ENCODE assay signal across 11 cellular contexts in genomic region chr6:139308936-139309603, GRCh38. TPM values are rescaled to one million over a fixed set of nuclear protein-coding genes. Genes with fewer than 3 reads are reported as not detected.
DNase-seq lines count a peak whose midpoint lies in the region; ATAC-seq and TF ChIP-seq lines count a peak whose summit lies in the region.
"Had no signal": no experiment of that assay in that cellular context is flagged by ENCODE, and none has a peak within 500 bp of the region (broad histone marks: within the 10 kb centered on the region; RNA-seq: fewer than 3 reads in every experiment).

No MANE protein-coding gene starts in this region.

- intact Hi-C loops in activated CD8-positive, alpha-beta T cell treated with anti-CD3 and anti-CD28 coated beads for 36 hours (cut with micrococcal nuclease) = no loop called here

- peaks cover 2% of the 10 kb centered on the region for H3K9me3 Mint-ChIP-seq in activated CD8-positive, alpha-beta T cell treated with anti-CD3 and anti-CD28 coated beads for 36 hours
- no peaks in the 10 kb centered on the region for H3K9me3 Mint-ChIP-seq in activated CD8-positive, alpha-beta T cell treated with anti-CD3 and anti-CD28 coated beads, Interleukin-2, amount 10 ng/mL, durations not matched to agents 7 days and 5 days (ENCODE audit: insufficient read depth)
- no peaks in the 10 kb centered on the region for H3K9me3 Mint-ChIP-seq in stimulated activated naive CD8-positive, alpha-beta T cell treated with anti-CD3 and anti-CD28 coated beads, Interleukin-15, amount 100 ng/mL, for 72 hours

- H3K27me3 Mint-ChIP-seq in activated CD8-positive, alpha-beta T cell treated with anti-CD3 and anti-CD28 coated beads for 36 hours = no peaks in the 10 kb centered on the region
- peaks cover 4% of the 10 kb centered on the region for H3K27me3 Mint-ChIP-seq in activated CD8-positive, alpha-beta T cell treated with anti-CD3 and anti-CD28 coated beads, Interleukin-2, amount 10 ng/mL, durations not matched to agents 7 days and 5 days (ENCODE audit: low read depth)
- H3K27me3 Mint-ChIP-seq in stimulated activated naive CD8-positive, alpha-beta T cell treated with anti-CD3 and anti-CD28 coated beads, Interleukin-15, amount 100 ng/mL, for 72 hours = no peaks in the 10 kb centered on the region

- H3K27ac ChIP-seq in OCI-LY3 (ENCODE audit: low read length) = peak overlapping the region; percentile 54
- H3K27ac ChIP-seq in gastroesophageal sphincter = peak overlapping the region in 1 of 4 donors; percentile 27
- peak overlapping the region in 1 of 2 donors; percentile 47 for H3K27ac ChIP-seq in coronary artery
- H3K27ac ChIP-seq: A549 had no signal

- peak overlapping the region; percentile 66 for H3K4me2 ChIP-seq in OCI-LY3 (ENCODE audit: low read length)
- H3K4me2 ChIP-seq: A549 had no signal

- TF ChIP-seq CTCF in activated CD8-positive, alpha-beta T cell treated with anti-CD3 and anti-CD28 coated beads for 36 hours (IDR thresholded peaks at IDR 0.05) = no peak
- TF ChIP-seq CTCF in OCI-LY3 (IDR thresholded peaks at IDR 0.05; ENCODE audit: low read depth, low read length) = no peak
- TF ChIP-seq CTCF in gastroesophageal sphincter (IDR thresholded peaks at IDR 0.05) = no peak
- no peak for TF ChIP-seq CTCF in coronary artery (IDR thresholded peaks at IDR 0.05)

- H3K4me3 ChIP-seq in OCI-LY3 (ENCODE audit: low read length) = no peak overlapping the region
- H3K4me3 ChIP-seq in gastroesophageal sphincter = no peak overlapping the region
- no peak overlapping the region for H3K4me3 ChIP-seq in coronary artery
- H3K4me3 ChIP-seq: A549 had no signal

- no peak overlapping the region for H3K4me3 Mint-ChIP-seq in activated CD8-positive, alpha-beta T cell treated with anti-CD3 and anti-CD28 coated beads for 36 hours
- H3K4me3 Mint-ChIP-seq in activated CD8-positive, alpha-beta T cell treated with anti-CD3 and anti-CD28 coated beads, Interleukin-2, amount 10 ng/mL, durations not matched to agents 7 days and 5 days = no peak overlapping the region
- no peak overlapping the region for H3K4me3 Mint-ChIP-seq in stimulated activated naive CD8-positive, alpha-beta T cell treated with anti-CD3 and anti-CD28 coated beads, Interleukin-15, amount 100 ng/mL, for 72 hours

- H3K27ac Mint-ChIP-seq in activated CD8-positive, alpha-beta T cell treated with anti-CD3 and anti-CD28 coated beads for 36 hours = peak overlapping the region; percentile 53
- no peak overlapping the region for H3K27ac Mint-ChIP-seq in activated CD8-positive, alpha-beta T cell treated with anti-CD3 and anti-CD28 coated beads, Interleukin-2, amount 10 ng/mL, durations not matched to agents 7 days and 5 days
- peak overlapping the region in 1 of 2 donors; percentile 60 for H3K27ac Mint-ChIP-seq in stimulated activated naive CD8-positive, alpha-beta T cell treated with anti-CD3 and anti-CD28 coated beads, Interleukin-15, amount 100 ng/mL, for 72 hours

- DNase-seq in activated CD8-positive, alpha-beta T cell treated with anti-CD3 and anti-CD28 coated beads for 36 hours = no peak
- DNase-seq in activated CD8-positive, alpha-beta T cell treated with anti-CD3 and anti-CD28 coated beads, Interleukin-2, amount 10 ng/mL, durations not matched to agents 7 days and 5 days = no peak
- DNase-seq in stimulated activated naive CD8-positive, alpha-beta T cell treated with anti-CD3 and anti-CD28 coated beads, Interleukin-15, amount 100 ng/mL, for 72 hours = no peak
- DNase-seq in NK-92 treated with Interleukin-12 subunit alpha and Interleukin-12 subunit beta, amount 100 ng/mL, for 24 hours (lab: John Stamatoyannopoulos, UW) = no peak
- DNase-seq in coronary artery (ENCODE audit: low spot score) = no peak
- DNase-seq: NCI-H1694, occipital lobe had no signal

- no peak for TF ChIP-seq POLR2A in gastroesophageal sphincter (IDR thresholded peaks at IDR 0.05)

- no peak overlapping the region for H2AFZ ChIP-seq in OCI-LY3 (ENCODE audit: low read depth, low read length)

- H3K4me1 Mint-ChIP-seq in activated CD8-positive, alpha-beta T cell treated with anti-CD3 and anti-CD28 coated beads for 36 hours (ENCODE audit: low read depth) = peaks cover 22% of the 10 kb centered on the region
- H3K4me1 Mint-ChIP-seq in activated CD8-positive, alpha-beta T cell treated with anti-CD3 and anti-CD28 coated beads, Interleukin-2, amount 10 ng/mL, durations not matched to agents 7 days and 5 days (ENCODE audit: low read depth) = no peaks in the 10 kb centered on the region
- H3K4me1 Mint-ChIP-seq in stimulated activated naive CD8-positive, alpha-beta T cell treated with anti-CD3 and anti-CD28 coated beads, Interleukin-15, amount 100 ng/mL, for 72 hours = peaks cover 26% of the 10 kb centered on the region

- CTCF ChIA-PET in activated CD8-positive, alpha-beta T cell treated with anti-CD3 and anti-CD28 coated beads for 36 hours (lab: Charles Lee) = interaction anchor here (0.7 kb wide), 1 partner anchor 60 kb away, joined by 3 read pairs; no protein-coding TSS in a partner anchor
- CTCF ChIA-PET in activated CD8-positive, alpha-beta T cell treated with anti-CD3 and anti-CD28 coated beads, Interleukin-2, amount 10 ng/mL, durations not matched to agents 7 days and 5 days (lab: Charles Lee) = no interaction called here

- H3K27me3 ChIP-seq in OCI-LY3 (ENCODE audit: low read depth, low read length) (no peaks in the 10 kb centered on the region), gastroesophageal sphincter (no peaks in the 10 kb centered on the region)

- ATAC-seq in activated CD8-positive, alpha-beta T cell treated with anti-CD3 and anti-CD28 coated beads for 36 hours = no peak
- no peak for ATAC-seq in activated CD8-positive, alpha-beta T cell treated with anti-CD3 and anti-CD28 coated beads, Interleukin-2, amount 10 ng/mL, durations not matched to agents 7 days and 5 days
- ATAC-seq in gastroesophageal sphincter (peak; percentile 79), HG02571 (IDR thresholded peaks at IDR 0.05; ENCODE audit: unreplicated experiment) (no peak)
- peak; percentile 15 for ATAC-seq in stimulated activated naive CD8-positive, alpha-beta T cell treated with anti-CD3 and anti-CD28 coated beads, Interleukin-15, amount 100 ng/mL, for 72 hours
- ATAC-seq: A549 had no signal

- no peak for TF ChIP-seq EP300 in gastroesophageal sphincter (IDR thresholded peaks at IDR 0.05)

- H3K9me3 ChIP-seq in OCI-LY3 (ENCODE audit: insufficient read depth, low read length) (no peaks in the 10 kb centered on the region), gastroesophageal sphincter (no peaks in the 10 kb centered on the region)
- H3K9me3 ChIP-seq: A549 had no signal

- H3K4me1 ChIP-seq in OCI-LY3 (ENCODE audit: low read length) (peaks cover 16% of the 10 kb centered on the region), gastroesophageal sphincter (no peaks in the 10 kb centered on the region)
- H3K4me1 ChIP-seq: A549 had no signal

- H3K36me3 ChIP-seq in OCI-LY3 (replicated peaks; ENCODE audit: low read depth, low read length) (no peaks in the 10 kb centered on the region), gastroesophageal sphincter (no peaks in the 10 kb centered on the region)

- H3K79me2 ChIP-seq in OCI-LY3 (ENCODE audit: low read length) = no peaks in the 10 kb centered on the region

- H4K20me1 ChIP-seq in OCI-LY3 (ENCODE audit: insufficient read depth, low read length) = no peaks in the 10 kb centered on the region

- no peak overlapping the region for H3K9ac ChIP-seq in OCI-LY3 (ENCODE audit: low read length)

- POLR2A ChIA-PET in activated CD8-positive, alpha-beta T cell treated with anti-CD3 and anti-CD28 coated beads for 36 hours (lab: Charles Lee) = interaction anchor here (0.6 to 1.2 kb wide), 2 partner anchors 16 to 274 kb away, joined by 3 to 5 read pairs; no protein-coding TSS in a partner anchor
- POLR2A ChIA-PET in activated CD8-positive, alpha-beta T cell treated with anti-CD3 and anti-CD28 coated beads, Interleukin-2, amount 10 ng/mL, durations not matched to agents 7 days and 5 days (lab: Charles Lee) = no interaction called here

- 100% methylated on average over 1 to 2 of the region's 2 CpGs for WGBS in gastroesophageal sphincter (ENCODE audit: low coverage in 1 of 2), 2 donors

- H3K36me3 Mint-ChIP-seq in activated CD8-positive, alpha-beta T cell treated with anti-CD3 and anti-CD28 coated beads for 36 hours (ENCODE audit: low read depth) = no peaks in the 10 kb centered on the region
- no peaks in the 10 kb centered on the region for H3K36me3 Mint-ChIP-seq in activated CD8-positive, alpha-beta T cell treated with anti-CD3 and anti-CD28 coated beads, Interleukin-2, amount 10 ng/mL, durations not matched to agents 7 days and 5 days (ENCODE audit: low read depth)

RNA-seq across cellular contexts. Expression of gene TXLNB, which starts 17.3 kb away (rescaled TPM):
- total RNA-seq in activated CD8-positive, alpha-beta T cell treated with anti-CD3 and anti-CD28 coated beads for 36 hours = under 1 TPM; 0.11 to 0.22 TPM
- total RNA-seq in activated CD8-positive, alpha-beta T cell treated with anti-CD3 and anti-CD28 coated beads, Interleukin-2, amount 10 ng/mL, durations not matched to agents 7 days and 5 days = under 1 TPM; 0.37 to 0.65 TPM
- 1 to 10 TPM in 3 of 4 donors, under 1 TPM in 1; 0.67 to 5.4 (median 2.6) TPM for total RNA-seq in gastroesophageal sphincter

Comparison
In these comparisons a context has a peak if more than half of its experiments do, and no peak if none do; other contexts are left out.
1. ATAC-seq: peak in gastroesophageal sphincter (single experiment) and stimulated activated naive CD8-positive, alpha-beta T cell treated with anti-CD3 and anti-CD28 coated beads, Interleukin-15, amount 100 ng/mL, for 72 hours (single experiment); none in activated CD8-positive, alpha-beta T cell treated with anti-CD3 and anti-CD28 coated beads for 36 hours (single experiment), activated CD8-positive, alpha-beta T cell treated with anti-CD3 and anti-CD28 coated beads, Interleukin-2, amount 10 ng/mL, durations not matched to agents 7 days and 5 days (single experiment) and HG02571 (single experiment).